9 cellular contexts compared by ENCODE assay signal in the genomic region with DNA sequence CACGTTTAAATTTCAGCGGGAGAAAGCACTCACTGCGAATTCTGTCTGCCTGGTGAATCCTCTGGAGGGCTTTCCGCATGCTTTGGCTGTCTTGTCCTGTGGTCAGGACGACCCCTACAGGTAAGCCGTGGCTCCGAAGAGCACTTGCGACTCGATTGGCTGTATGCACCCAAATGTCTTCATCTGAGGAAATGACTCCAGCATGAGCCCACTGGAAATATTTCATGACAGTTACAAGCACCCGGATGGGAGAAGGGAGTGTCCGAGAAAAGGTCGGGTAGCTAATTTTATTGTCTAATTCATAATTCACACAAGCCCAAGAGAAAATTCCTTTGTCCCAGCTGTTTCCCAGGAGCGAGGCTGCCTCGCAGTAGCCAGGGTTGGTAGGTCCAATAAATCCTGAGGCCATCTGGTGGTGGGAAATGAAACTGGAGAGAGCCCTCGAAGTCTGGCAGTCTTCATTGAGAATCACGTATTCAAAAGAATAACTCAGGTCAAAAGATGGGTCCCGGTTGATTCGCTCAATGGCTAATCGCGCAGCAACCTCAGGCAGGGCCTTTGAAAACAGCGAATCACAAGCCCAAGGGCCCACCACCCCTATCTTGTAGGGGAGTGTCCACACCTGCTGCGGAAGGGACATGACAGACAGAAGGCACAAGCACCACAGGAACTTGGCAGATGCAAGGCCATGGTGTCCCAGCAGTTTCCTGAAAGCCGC. TPM values are rescaled to one million over a fixed set of nuclear protein-coding genes. Genes with fewer than 3 reads are reported as not detected.
DNase-seq lines count a peak whose midpoint lies in the region; ATAC-seq and TF ChIP-seq lines count a peak whose summit lies in the region.
"Had no signal": no experiment of that assay in that cellular context is flagged by ENCODE, and none has a peak within 500 bp of the region (broad histone marks: within the 10 kb centered on the region; RNA-seq: fewer than 3 reads in every experiment).

No MANE protein-coding gene starts in this region.

- 5 to 24% methylated on average over 2 to 23 of the region's 23 CpGs for WGBS in upper lobe of left lung, 2 donors

- H3K9me3 ChIP-seq in upper lobe of left lung = no peaks in the 10 kb centered on the region

- H3K27ac ChIP-seq in caudate nucleus (ENCODE audit: low read depth, low read length) = no peak overlapping the region
- no peak overlapping the region for H3K27ac ChIP-seq in upper lobe of left lung

- DNase-seq in C1 segment of cervical spinal cord (lab: John Stamatoyannopoulos, UW) (peak in 13 of 14 donors; percentile 0 to 56 (median 11)), NCI-H510A treated with DMSO at 0.1 percent for 48 hours (lab: John Stamatoyannopoulos, UW) (peak; percentile 20), caudate nucleus (lab: John Stamatoyannopoulos, UW) (peak in 46 of 61 donors; percentile 0 to 59 (median 6)), left lobe of liver (ENCODE audit: low spot score) (peak; percentile 39), upper lobe of left lung (peak in 1 of 2 donors; percentile 22)

- peak in 5 of 6 experiments; percentile 26 to 50 (median 39) for TF ChIP-seq CTCF in upper lobe of left lung (IDR thresholded peaks at IDR 0.05)

- H3K4me1 ChIP-seq in upper lobe of left lung = peaks cover 0 to 5% (median 0%) of the 10 kb centered on the region in 4 donors

- H3K36me3 ChIP-seq in upper lobe of left lung = no peaks in the 10 kb centered on the region

- TF ChIP-seq EP300 in upper lobe of left lung (IDR thresholded peaks at IDR 0.05) = no peak

- no peak for TF ChIP-seq POLR2A in upper lobe of left lung (IDR thresholded peaks at IDR 0.05)

- ATAC-seq in GM21529 (IDR thresholded peaks at IDR 0.05; ENCODE audit: unreplicated experiment) (peak; percentile 48), left lobe of liver (peak; percentile 89), upper lobe of left lung (ENCODE audit: low FRiP score in 2 of 2) (peak in 1 of 2 donors; percentile 66), GM18502 (IDR thresholded peaks at IDR 0.05; ENCODE audit: poor library complexity, unreplicated experiment) (no peak)
- ATAC-seq in activated CD4-positive, CD25-positive, alpha-beta regulatory T cell treated with anti-CD3 and anti-CD28 coated beads, Interleukin-2, amount 50 U/mL, for 24 hours = no peak
- ATAC-seq: naive thymus-derived CD4-positive, alpha-beta T cell had no signal

- H3K4me3 ChIP-seq in upper lobe of left lung = no peak overlapping the region

- H3K27me3 ChIP-seq in upper lobe of left lung = peaks cover 0 to 4% (median 0%) of the 10 kb centered on the region in 4 donors

RNA-seq across cellular contexts. Expression of gene GUCY2F, which starts 6.6 kb away (rescaled TPM):
- total RNA-seq in left lobe of liver (not detected), upper lobe of left lung (under 1 TPM in 1 of 6 donors, not detected in 5; 0.10 TPM)
- total RNA-seq: naive thymus-derived CD4-positive, alpha-beta T cell had no signal

Comparison
In these comparisons a context has a peak if more than half of its experiments do, and no peak if none do; other contexts are left out.
1. ATAC-seq: peak in GM21529 (single experiment) and left lobe of liver (single experiment); none in GM18502 (single experiment) and activated CD4-positive, CD25-positive, alpha-beta regulatory T cell treated with anti-CD3 and anti-CD28 coated beads, Interleukin-2, amount 50 U/mL, for 24 hours (0 of 2).